In the genomic region with DNA sequence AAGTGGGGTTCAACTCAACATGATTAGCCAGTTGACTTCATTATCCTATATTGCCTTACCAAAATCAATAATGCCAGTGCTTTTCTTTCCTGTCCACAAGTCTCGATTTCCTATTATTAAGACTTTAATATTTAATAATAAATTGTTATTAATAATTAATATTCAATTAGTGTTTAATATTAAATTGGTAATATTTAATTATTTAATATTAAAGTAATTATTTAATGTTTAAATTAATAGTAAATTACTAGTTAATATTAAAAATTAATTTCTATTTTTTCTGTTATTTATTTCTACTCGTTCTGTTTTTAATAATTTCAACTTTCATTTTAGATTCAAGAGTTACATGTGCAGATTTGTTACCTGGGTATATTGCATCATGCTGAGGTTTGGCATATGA, we compare ENCODE assay signal across 23 cellular contexts.
"Had no signal": no experiment of that assay in that cellular context is flagged by ENCODE, and none has a peak within 500 bp of the region (broad histone marks: within the 10 kb centered on the region; RNA-seq: fewer than 3 reads in every experiment).

No MANE protein-coding gene starts in this region.

- ATAC-seq: esophagus mucosa; gastroesophageal sphincter; heart left ventricle; left cardiac atrium; left lung; mucosa of descending colon; natural killer cell treated with Interleukin-12 subunit alpha and Interleukin-12 subunit beta and Interleukin-15 and Interleukin-18, amount 100 ng/mL, for 72 hours; sciatic nerve; stimulated activated naive B cell treated with anti-CD40 and anti-IgM and Interleukin-4, amounts not matched to agents 10 μg/mL and 1 μg/mL and 100 μg/mL, for 72 hours had no signal

- H3K9ac ChIP-seq: parathyroid adenoma had no signal

- H3K4me3 ChIP-seq: dorsolateral prefrontal cortex, gastroesophageal sphincter, heart left ventricle, hepatocyte, left lung, mucosa of descending colon, thoracic aorta, tibial nerve, upper lobe of left lung had no signal

- H3K79me2 ChIP-seq: parathyroid adenoma had no signal

- FAIRE-seq: urothelium cell line had no signal

- H3K27ac ChIP-seq: dorsolateral prefrontal cortex, epithelial cell of prostate, gastroesophageal sphincter, heart left ventricle, hepatocyte, left lung, neutrophil, parathyroid adenoma, thoracic aorta, tibial nerve, upper lobe of left lung had no signal

- H3K4me1 ChIP-seq: gastroesophageal sphincter, heart left ventricle, left lung, parathyroid adenoma, tibial nerve, upper lobe of left lung had no signal

- H3K27me3 ChIP-seq: dorsolateral prefrontal cortex, gastroesophageal sphincter, heart left ventricle, hepatocyte, left lung, neutrophil, tibial nerve, upper lobe of left lung had no signal

- H3K4me2 ChIP-seq: hepatocyte had no signal

- H3K9me3 ChIP-seq: gastroesophageal sphincter, mucosa of descending colon, neutrophil, thoracic aorta, upper lobe of left lung had no signal

- DNase-seq: dorsolateral prefrontal cortex; effector CD4-positive, alpha-beta T cell; foreskin fibroblast; heart left ventricle; left cardiac atrium; left lung; mesenchymal stem cell; mucosa of descending colon; naive B cell; stimulated activated CD4-positive, alpha-beta T cell treated with anti-CD3 and anti-CD28 coated beads, Interleukin-4, amount 100 ng/mL, for 4 hours; stimulated activated naive B cell treated with anti-CD40 and anti-IgM and Interleukin-4, amounts not matched to agents 10 μg/mL and 1 μg/mL and 100 μg/mL, for 72 hours; upper lobe of left lung had no signal

- H3K36me3 ChIP-seq: gastroesophageal sphincter, heart left ventricle, left lung, neutrophil, thoracic aorta, upper lobe of left lung had no signal

- H2AFZ ChIP-seq: hepatocyte, parathyroid adenoma had no signal
